In the genomic region with DNA sequence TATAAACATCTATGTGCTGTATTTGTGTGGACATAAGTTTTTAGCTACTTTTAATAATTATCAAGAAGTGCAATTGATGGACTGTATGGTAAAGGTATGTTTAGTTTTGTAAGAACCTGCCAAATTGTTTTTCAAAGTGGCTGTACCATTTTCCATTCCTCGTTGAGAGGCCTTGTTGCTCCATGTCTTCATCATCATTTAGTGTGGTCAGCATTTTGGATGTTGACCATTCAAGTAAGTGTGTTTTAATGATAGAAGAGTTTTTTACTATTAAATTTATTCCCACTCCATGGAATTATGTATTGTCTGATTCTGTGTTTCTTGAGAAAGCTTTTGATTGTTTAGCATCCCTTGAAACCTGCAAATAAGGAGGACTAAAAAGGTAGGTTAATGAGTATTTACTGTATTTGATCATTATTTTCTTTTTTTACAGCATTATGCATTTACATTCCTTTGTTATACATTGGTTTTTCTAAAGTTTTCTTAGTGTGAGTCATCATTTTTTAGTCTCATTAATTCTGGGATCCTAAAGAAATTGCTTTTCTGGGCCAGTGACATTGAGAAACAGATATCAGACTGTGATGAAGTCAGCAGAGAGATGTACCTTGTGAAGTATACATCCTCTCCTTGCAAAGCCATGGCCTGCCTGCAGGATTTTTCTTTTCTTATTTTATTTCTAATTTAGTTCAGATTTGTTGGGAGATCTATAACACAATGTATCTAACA, we compare ENCODE assay signal across 2 cellular contexts.
TF ChIP-seq lines count a peak whose summit lies in the region.

No MANE protein-coding gene starts in this region.

TF ChIP-seq in SK-N-SH, 30 proteins besides CTCF, POLR2A, EP300 and RAD21 (continued from another document):
- TF ChIP-seq TEAD4 (IDR thresholded peaks at IDR 0.05; ENCODE audit: borderline replicate concordance, insufficient read depth): no peak
- no peak for TF ChIP-seq RXRA (IDR thresholded peaks at IDR 0.05; ENCODE audit: borderline replicate concordance, low read depth)
- TF ChIP-seq TCF12 (IDR thresholded peaks at IDR 0.05): 0 out of 2 replicates have a peak, but pooled peaks have one; percentile 11
TF ChIP-seq in SK-N-SH: peak in this region for 2.

TF ChIP-seq in SK-N-SH treated with all-trans-retinoic acid at 6 μM for 48 hours, 23 proteins besides CTCF, POLR2A, EP300 and RAD21 (continued from another document):
- TF ChIP-seq, protein P1, sequence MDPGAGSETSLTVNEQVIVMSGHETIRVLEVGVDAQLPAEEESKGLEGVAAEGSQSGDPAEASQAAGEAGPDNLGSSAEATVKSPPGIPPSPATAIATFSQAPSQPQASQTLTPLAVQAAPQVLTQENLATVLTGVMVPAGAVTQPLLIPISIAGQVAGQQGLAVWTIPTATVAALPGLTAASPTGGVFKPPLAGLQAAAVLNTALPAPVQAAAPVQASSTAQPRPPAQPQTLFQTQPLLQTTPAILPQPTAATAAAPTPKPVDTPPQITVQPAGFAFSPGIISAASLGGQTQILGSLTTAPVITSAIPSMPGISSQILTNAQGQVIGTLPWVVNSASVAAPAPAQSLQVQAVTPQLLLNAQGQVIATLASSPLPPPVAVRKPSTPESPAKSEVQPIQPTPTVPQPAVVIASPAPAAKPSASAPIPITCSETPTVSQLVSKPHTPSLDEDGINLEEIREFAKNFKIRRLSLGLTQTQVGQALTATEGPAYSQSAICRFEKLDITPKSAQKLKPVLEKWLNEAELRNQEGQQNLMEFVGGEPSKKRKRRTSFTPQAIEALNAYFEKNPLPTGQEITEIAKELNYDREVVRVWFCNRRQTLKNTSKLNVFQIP (CRISPR knock-in tag; IDR thresholded peaks at IDR 0.05; ENCODE audit: borderline replicate concordance, low read depth): no peak
- TF ChIP-seq ZC3H10 (CRISPR knock-in tag; IDR thresholded peaks at IDR 0.05): no peak
- TF ChIP-seq ZFP3 (CRISPR knock-in tag; IDR thresholded peaks at IDR 0.05): no peak
- TF ChIP-seq, protein P2, sequence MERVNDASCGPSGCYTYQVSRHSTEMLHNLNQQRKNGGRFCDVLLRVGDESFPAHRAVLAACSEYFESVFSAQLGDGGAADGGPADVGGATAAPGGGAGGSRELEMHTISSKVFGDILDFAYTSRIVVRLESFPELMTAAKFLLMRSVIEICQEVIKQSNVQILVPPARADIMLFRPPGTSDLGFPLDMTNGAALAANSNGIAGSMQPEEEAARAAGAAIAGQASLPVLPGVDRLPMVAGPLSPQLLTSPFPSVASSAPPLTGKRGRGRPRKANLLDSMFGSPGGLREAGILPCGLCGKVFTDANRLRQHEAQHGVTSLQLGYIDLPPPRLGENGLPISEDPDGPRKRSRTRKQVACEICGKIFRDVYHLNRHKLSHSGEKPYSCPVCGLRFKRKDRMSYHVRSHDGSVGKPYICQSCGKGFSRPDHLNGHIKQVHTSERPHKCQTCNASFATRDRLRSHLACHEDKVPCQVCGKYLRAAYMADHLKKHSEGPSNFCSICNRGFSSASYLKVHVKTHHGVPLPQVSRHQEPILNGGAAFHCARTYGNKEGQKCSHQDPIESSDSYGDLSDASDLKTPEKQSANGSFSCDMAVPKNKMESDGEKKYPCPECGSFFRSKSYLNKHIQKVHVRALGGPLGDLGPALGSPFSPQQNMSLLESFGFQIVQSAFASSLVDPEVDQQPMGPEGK (CRISPR knock-in tag; IDR thresholded peaks at IDR 0.05; ENCODE audit: borderline replicate concordance): no peak
- no peak for TF ChIP-seq GLIS3 (CRISPR knock-in tag; IDR thresholded peaks at IDR 0.05)
- TF ChIP-seq PPARA (CRISPR knock-in tag; IDR thresholded peaks at IDR 0.05; ENCODE audit: borderline replicate concordance): no peak
- no peak for TF ChIP-seq ARNTL (CRISPR knock-in tag; IDR thresholded peaks at IDR 0.05; ENCODE audit: borderline replicate concordance, low read depth)
TF ChIP-seq in SK-N-SH treated with all-trans-retinoic acid at 6 μM for 48 hours: peak in this region for 0.
